23 cellular contexts compared by ENCODE assay signal in genomic region chr14:47012533-47012932, GRCh38.
"Had no signal": no experiment of that assay in that cellular context is flagged by ENCODE, and none has a peak within 500 bp of the region (broad histone marks: within the 10 kb centered on the region; RNA-seq: fewer than 3 reads in every experiment).

No MANE protein-coding gene starts in this region.

- ATAC-seq: gastrocnemius medialis; left cardiac atrium; natural killer cell; psoas muscle; right cardiac atrium; stimulated activated memory B cell treated with anti-CD40 and anti-IgM and Interleukin-4, amounts not matched to agents 10 μg/mL and 1 μg/mL and 100 μg/mL, for 72 hours; stimulated activated naive CD8-positive, alpha-beta T cell treated with anti-CD3 and anti-CD28 coated beads, Interleukin-15, Interleukin-2, amounts not matched to agents 100 U/mL and 50 U/mL, for 24 hours had no signal

- H3K4me3 Mint-ChIP-seq: memory B cell; natural killer cell; stimulated activated memory B cell treated with anti-CD40 and anti-IgM and Interleukin-4, amounts not matched to agents 10 μg/mL and 1 μg/mL and 100 μg/mL, for 72 hours; type B pancreatic cell had no signal

- H3K9me3 ChIP-seq: ovary, psoas muscle, spleen, testis, tibial artery had no signal

- H3K4me3 ChIP-seq: dorsolateral prefrontal cortex, gastrocnemius medialis, lung, ovary, psoas muscle, skin epidermis, spleen, testis, tibial artery had no signal

- H3K27me3 ChIP-seq: dorsolateral prefrontal cortex, gastrocnemius medialis, ovary, spleen, testis, tibial artery had no signal

- H3K4me1 ChIP-seq: gastrocnemius medialis, psoas muscle, spleen, testis, tibial artery had no signal

- H3K36me3 Mint-ChIP-seq: memory B cell; natural killer cell; stimulated activated memory B cell treated with anti-CD40 and anti-IgM and Interleukin-4, amounts not matched to agents 10 μg/mL and 1 μg/mL and 100 μg/mL, for 72 hours; type B pancreatic cell had no signal

- H3K27ac Mint-ChIP-seq: memory B cell; natural killer cell; stimulated activated memory B cell treated with anti-CD40 and anti-IgM and Interleukin-4, amounts not matched to agents 10 μg/mL and 1 μg/mL and 100 μg/mL, for 72 hours; type B pancreatic cell had no signal

- H3K4me1 Mint-ChIP-seq: memory B cell; natural killer cell; stimulated activated memory B cell treated with anti-CD40 and anti-IgM and Interleukin-4, amounts not matched to agents 10 μg/mL and 1 μg/mL and 100 μg/mL, for 72 hours had no signal

- DNase-seq: dorsolateral prefrontal cortex; effector CD4-positive, alpha-beta T cell; foreskin fibroblast; gastrocnemius medialis; head of caudate nucleus; left cardiac atrium; natural killer cell; occipital lobe; ovary; posterior cingulate gyrus; psoas muscle; right cardiac atrium; spleen; stimulated activated CD4-positive, alpha-beta T cell treated with anti-CD3 and anti-CD28 coated beads, Interleukin-4, amount 100 ng/mL, for 4 hours; stimulated activated naive CD8-positive, alpha-beta T cell treated with anti-CD3 and anti-CD28 coated beads, Interleukin-15, Interleukin-2, amounts not matched to agents 100 U/mL and 50 U/mL, for 24 hours; substantia nigra; testis; tibial artery had no signal

- H3K36me3 ChIP-seq: gastrocnemius medialis, ovary, spleen, tibial artery had no signal

- H3K27ac ChIP-seq: dorsolateral prefrontal cortex, gastrocnemius medialis, ovary, psoas muscle, skin epidermis, spleen, testis, tibial artery had no signal

- H3K27me3 Mint-ChIP-seq: memory B cell; stimulated activated memory B cell treated with anti-CD40 and anti-IgM and Interleukin-4, amounts not matched to agents 10 μg/mL and 1 μg/mL and 100 μg/mL, for 72 hours; type B pancreatic cell had no signal

- H3K9me3 Mint-ChIP-seq: type B pancreatic cell had no signal
